Comparison of ENCODE assay signal across 2 cellular contexts in the genomic region with DNA sequence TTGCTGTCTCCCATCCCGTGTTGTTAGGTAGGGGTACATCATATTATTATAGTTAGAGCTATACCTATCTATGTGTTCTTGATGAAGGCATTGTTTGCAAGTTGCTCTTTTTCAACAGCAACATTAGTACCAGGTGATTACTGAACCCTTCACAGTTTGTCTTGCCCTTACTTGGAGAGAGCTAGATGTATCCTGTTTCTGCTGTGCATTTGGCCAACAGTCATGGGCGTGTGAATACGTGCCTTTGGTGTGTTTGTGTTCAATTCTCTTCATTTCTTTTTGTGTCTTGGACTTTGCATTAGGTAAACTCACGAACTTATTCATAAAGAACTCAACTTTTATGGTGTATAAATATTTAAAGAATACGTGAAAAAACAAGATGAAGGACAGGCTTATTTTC.
TF ChIP-seq lines count a peak whose summit lies in the region.

No MANE protein-coding gene starts in this region.

TF ChIP-seq in SK-N-SH treated with all-trans-retinoic acid at 6 μM for 48 hours, 23 proteins besides CTCF, POLR2A, EP300 and RAD21:
- TF ChIP-seq ZFP3 (CRISPR knock-in tag; IDR thresholded peaks at IDR 0.05) (no peak), BACH2 (CRISPR knock-in tag; IDR thresholded peaks at IDR 0.05; ENCODE audit: borderline replicate concordance) (no peak), ZC3H10 (CRISPR knock-in tag; IDR thresholded peaks at IDR 0.05) (no peak), TCF4 (CRISPR knock-in tag; IDR thresholded peaks at IDR 0.05; ENCODE audit: borderline replicate concordance) (no peak), ZNF565 (CRISPR knock-in tag; conservative IDR thresholded peaks at IDR 0.05; ENCODE audit: low read depth) (no peak), ZFP30 (CRISPR knock-in tag; IDR thresholded peaks at IDR 0.05) (no peak), CSDC2 (CRISPR knock-in tag; IDR thresholded peaks at IDR 0.05) (no peak), SNAI2 (CRISPR knock-in tag; IDR thresholded peaks at IDR 0.05) (no peak), ARNTL (CRISPR knock-in tag; IDR thresholded peaks at IDR 0.05; ENCODE audit: borderline replicate concordance, low read depth) (no peak), GLIS3 (CRISPR knock-in tag; IDR thresholded peaks at IDR 0.05) (no peak), ZNF8 (CRISPR knock-in tag; IDR thresholded peaks at IDR 0.05) (no peak), ZNF70 (CRISPR knock-in tag; IDR thresholded peaks at IDR 0.05) (no peak)
- TF ChIP-seq, protein P1, sequence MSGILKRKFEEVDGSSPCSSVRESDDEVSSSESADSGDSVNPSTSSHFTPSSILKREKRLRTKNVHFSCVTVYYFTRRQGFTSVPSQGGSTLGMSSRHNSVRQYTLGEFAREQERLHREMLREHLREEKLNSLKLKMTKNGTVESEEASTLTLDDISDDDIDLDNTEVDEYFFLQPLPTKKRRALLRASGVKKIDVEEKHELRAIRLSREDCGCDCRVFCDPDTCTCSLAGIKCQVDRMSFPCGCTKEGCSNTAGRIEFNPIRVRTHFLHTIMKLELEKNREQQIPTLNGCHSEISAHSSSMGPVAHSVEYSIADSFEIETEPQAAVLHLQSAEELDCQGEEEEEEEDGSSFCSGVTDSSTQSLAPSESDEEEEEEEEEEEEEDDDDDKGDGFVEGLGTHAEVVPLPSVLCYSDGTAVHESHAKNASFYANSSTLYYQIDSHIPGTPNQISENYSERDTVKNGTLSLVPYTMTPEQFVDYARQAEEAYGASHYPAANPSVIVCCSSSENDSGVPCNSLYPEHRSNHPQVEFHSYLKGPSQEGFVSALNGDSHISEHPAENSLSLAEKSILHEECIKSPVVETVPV (CRISPR knock-in tag; IDR thresholded peaks at IDR 0.05) = no peak
- TF ChIP-seq, protein P2, sequence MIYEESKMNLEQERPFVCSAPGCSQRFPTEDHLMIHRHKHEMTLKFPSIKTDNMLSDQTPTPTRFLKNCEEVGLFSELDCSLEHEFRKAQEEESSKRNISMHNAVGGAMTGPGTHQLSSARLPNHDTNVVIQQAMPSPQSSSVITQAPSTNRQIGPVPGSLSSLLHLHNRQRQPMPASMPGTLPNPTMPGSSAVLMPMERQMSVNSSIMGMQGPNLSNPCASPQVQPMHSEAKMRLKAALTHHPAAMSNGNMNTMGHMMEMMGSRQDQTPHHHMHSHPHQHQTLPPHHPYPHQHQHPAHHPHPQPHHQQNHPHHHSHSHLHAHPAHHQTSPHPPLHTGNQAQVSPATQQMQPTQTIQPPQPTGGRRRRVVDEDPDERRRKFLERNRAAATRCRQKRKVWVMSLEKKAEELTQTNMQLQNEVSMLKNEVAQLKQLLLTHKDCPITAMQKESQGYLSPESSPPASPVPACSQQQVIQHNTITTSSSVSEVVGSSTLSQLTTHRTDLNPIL (CRISPR knock-in tag; IDR thresholded peaks at IDR 0.05; ENCODE audit: low read depth) = no peak
- TF ChIP-seq, protein P3, sequence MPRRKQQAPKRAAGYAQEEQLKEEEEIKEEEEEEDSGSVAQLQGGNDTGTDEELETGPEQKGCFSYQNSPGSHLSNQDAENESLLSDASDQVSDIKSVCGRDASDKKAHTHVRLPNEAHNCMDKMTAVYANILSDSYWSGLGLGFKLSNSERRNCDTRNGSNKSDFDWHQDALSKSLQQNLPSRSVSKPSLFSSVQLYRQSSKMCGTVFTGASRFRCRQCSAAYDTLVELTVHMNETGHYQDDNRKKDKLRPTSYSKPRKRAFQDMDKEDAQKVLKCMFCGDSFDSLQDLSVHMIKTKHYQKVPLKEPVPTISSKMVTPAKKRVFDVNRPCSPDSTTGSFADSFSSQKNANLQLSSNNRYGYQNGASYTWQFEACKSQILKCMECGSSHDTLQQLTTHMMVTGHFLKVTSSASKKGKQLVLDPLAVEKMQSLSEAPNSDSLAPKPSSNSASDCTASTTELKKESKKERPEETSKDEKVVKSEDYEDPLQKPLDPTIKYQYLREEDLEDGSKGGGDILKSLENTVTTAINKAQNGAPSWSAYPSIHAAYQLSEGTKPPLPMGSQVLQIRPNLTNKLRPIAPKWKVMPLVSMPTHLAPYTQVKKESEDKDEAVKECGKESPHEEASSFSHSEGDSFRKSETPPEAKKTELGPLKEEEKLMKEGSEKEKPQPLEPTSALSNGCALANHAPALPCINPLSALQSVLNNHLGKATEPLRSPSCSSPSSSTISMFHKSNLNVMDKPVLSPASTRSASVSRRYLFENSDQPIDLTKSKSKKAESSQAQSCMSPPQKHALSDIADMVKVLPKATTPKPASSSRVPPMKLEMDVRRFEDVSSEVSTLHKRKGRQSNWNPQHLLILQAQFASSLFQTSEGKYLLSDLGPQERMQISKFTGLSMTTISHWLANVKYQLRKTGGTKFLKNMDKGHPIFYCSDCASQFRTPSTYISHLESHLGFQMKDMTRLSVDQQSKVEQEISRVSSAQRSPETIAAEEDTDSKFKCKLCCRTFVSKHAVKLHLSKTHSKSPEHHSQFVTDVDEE (CRISPR knock-in tag; IDR thresholded peaks at IDR 0.05) = no peak
- TF ChIP-seq, protein P4, sequence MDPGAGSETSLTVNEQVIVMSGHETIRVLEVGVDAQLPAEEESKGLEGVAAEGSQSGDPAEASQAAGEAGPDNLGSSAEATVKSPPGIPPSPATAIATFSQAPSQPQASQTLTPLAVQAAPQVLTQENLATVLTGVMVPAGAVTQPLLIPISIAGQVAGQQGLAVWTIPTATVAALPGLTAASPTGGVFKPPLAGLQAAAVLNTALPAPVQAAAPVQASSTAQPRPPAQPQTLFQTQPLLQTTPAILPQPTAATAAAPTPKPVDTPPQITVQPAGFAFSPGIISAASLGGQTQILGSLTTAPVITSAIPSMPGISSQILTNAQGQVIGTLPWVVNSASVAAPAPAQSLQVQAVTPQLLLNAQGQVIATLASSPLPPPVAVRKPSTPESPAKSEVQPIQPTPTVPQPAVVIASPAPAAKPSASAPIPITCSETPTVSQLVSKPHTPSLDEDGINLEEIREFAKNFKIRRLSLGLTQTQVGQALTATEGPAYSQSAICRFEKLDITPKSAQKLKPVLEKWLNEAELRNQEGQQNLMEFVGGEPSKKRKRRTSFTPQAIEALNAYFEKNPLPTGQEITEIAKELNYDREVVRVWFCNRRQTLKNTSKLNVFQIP (CRISPR knock-in tag; IDR thresholded peaks at IDR 0.05; ENCODE audit: borderline replicate concordance, low read depth) = no peak

TF ChIP-seq in H1, 55 proteins besides CTCF, POLR2A, EP300 and RAD21:
- TF ChIP-seq, protein P5, sequence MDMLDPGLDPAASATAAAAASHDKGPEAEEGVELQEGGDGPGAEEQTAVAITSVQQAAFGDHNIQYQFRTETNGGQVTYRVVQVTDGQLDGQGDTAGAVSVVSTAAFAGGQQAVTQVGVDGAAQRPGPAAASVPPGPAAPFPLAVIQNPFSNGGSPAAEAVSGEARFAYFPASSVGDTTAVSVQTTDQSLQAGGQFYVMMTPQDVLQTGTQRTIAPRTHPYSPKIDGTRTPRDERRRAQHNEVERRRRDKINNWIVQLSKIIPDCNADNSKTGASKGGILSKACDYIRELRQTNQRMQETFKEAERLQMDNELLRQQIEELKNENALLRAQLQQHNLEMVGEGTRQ (IDR thresholded peaks at IDR 0.05; ENCODE audit: low read length) = no peak
- TF ChIP-seq JUN (IDR thresholded peaks at IDR 0.05; ENCODE audit: low read depth, low read length) (no peak), CBX8 (IDR thresholded peaks at IDR 0.05; ENCODE audit: borderline replicate concordance, low read depth, low read length) (no peak), EGR1 (IDR thresholded peaks at IDR 0.05; ENCODE audit: borderline replicate concordance, low read depth, low read length) (no peak), BRCA1 (IDR thresholded peaks at IDR 0.05; ENCODE audit: low read depth, low read length) (no peak), GTF2F1 (IDR thresholded peaks at IDR 0.05; ENCODE audit: borderline replicate concordance, low read depth, low read length) (no peak), SP1 (IDR thresholded peaks at IDR 0.05; ENCODE audit: low read depth, low read length) (no peak), TAF1 (IDR thresholded peaks at IDR 0.05; ENCODE audit: low read depth, low read length) (no peak), SRF (IDR thresholded peaks at IDR 0.05; ENCODE audit: low read depth, low read length) (no peak), JUND (IDR thresholded peaks at IDR 0.05; ENCODE audit: low read length) (no peak), YY1 (IDR thresholded peaks at IDR 0.05; ENCODE audit: low read depth, low read length) (no peak)
